10 cellular contexts compared by ENCODE assay signal in the genomic region with DNA sequence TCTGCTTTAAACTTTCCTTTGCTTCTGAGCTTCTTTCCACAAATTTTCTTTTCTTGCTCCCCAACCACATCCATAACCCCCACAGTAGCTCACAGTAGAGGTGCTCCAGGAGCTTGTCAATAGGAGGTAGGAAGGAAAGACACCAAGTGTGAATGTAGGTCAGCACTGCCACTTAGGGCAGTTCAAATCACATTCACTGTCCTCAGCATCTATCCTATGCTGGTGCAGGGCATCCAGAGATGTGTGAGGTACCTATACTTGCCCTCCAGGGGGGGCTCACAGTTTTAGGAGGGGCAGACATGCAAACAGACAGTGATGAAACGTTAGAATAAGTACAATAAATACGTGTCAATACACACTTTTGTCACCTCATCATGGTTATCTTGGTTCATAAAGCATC. TPM values are rescaled to one million over a fixed set of nuclear protein-coding genes. Genes with fewer than 3 reads are reported as not detected.
A peak's percentile ranks its signal among the peaks of the same experiment; 100 is the strongest.
DNase-seq lines count a peak whose midpoint lies in the region; ATAC-seq and TF ChIP-seq lines count a peak whose summit lies in the region.
"Had no signal": no experiment of that assay in that cellular context is flagged by ENCODE, and none has a peak within 500 bp of the region (broad histone marks: within the 10 kb centered on the region; RNA-seq: fewer than 3 reads in every experiment).

No MANE protein-coding gene starts in this region.

- H3K36me3 Mint-ChIP-seq in endothelial cell (ENCODE audit: low read depth, unreplicated experiment) (no peaks in the 10 kb centered on the region), CD14-positive monocyte (no peaks in the 10 kb centered on the region)

- H3K27me3 Mint-ChIP-seq in endothelial cell (ENCODE audit: unreplicated experiment) (peaks cover 13% of the 10 kb centered on the region), CD14-positive monocyte (ENCODE audit: low read depth in 3 of 3) (peaks cover 56 to 73% (median 65%) of the 10 kb centered on the region in 3 donors)

- DNase-seq in ELF-1 (ENCODE audit: low read depth, low spot score): peak; percentile 30
- DNase-seq in NCI-H69 (lab: John Stamatoyannopoulos, UW): peak; percentile 36
- DNase-seq in endothelial cell (ENCODE audit: low spot score): peak; percentile 43
- no peak for DNase-seq in NCI-H1092 (lab: John Stamatoyannopoulos, UW)
- no peak for DNase-seq in activated CD8-positive, alpha-beta memory T cell treated with anti-CD3 and anti-CD28 coated beads, Interleukin-2, amount 50 U/mL, for 48 hours
- no peak for DNase-seq in CD14-positive monocyte (ENCODE audit: low spot score)
- DNase-seq: NCI-H1048 had no signal

- H3K4me1 Mint-ChIP-seq in endothelial cell (ENCODE audit: unreplicated experiment) (peaks cover 7% of the 10 kb centered on the region), CD14-positive monocyte (peaks cover 13% of the 10 kb centered on the region)

- H3K27ac Mint-ChIP-seq in endothelial cell (ENCODE audit: unreplicated experiment): no peak overlapping the region
- H3K27ac Mint-ChIP-seq in CD14-positive monocyte: no peak overlapping the region

- H3K9me3 Mint-ChIP-seq in endothelial cell (ENCODE audit: unreplicated experiment): no peaks in the 10 kb centered on the region
- peaks cover 0 to 10% (median 0%) of the 10 kb centered on the region in 7 donors for H3K9me3 Mint-ChIP-seq in CD14-positive monocyte

- no peak overlapping the region for H3K27ac ChIP-seq in 22Rv1
- H3K27ac ChIP-seq: vagina had no signal

- H3K4me3 Mint-ChIP-seq in endothelial cell (ENCODE audit: unreplicated experiment) (no peak overlapping the region), CD14-positive monocyte (peak overlapping the region in 1 of 2 donors; percentile 61)

- ATAC-seq in GM21390 (IDR thresholded peaks at IDR 0.05; ENCODE audit: unreplicated experiment): no peak

- TF ChIP-seq CTCF in 22Rv1 (IDR thresholded peaks at IDR 0.05) (0 out of 2 replicates have a peak, but pooled peaks have one; percentile 6), endothelial cell (IDR thresholded peaks at IDR 0.05; ENCODE audit: unreplicated experiment) (peak; percentile 64), CD14-positive monocyte (IDR thresholded peaks at IDR 0.05) (no peak)

- intact Hi-C loops in CD14-positive monocyte (cut with micrococcal nuclease): no loop called here

RNA-seq across cellular contexts. Expression of a gene that starts 1.5 kb away (rescaled TPM):
- 1.2 TPM for total RNA-seq in endothelial cell (ENCODE audit: unreplicated experiment)
- polyA plus RNA-seq in CD14-positive monocyte: not detected

Comparison
In these comparisons a context has a peak if more than half of its experiments do, and no peak if none do; other contexts are left out.
1. DNase-seq: peak in ELF-1 (single experiment), NCI-H69 (single experiment) and endothelial cell (single experiment); none in NCI-H1092 (single experiment), activated CD8-positive, alpha-beta memory T cell treated with anti-CD3 and anti-CD28 coated beads, Interleukin-2, amount 50 U/mL, for 48 hours (single experiment) and CD14-positive monocyte (single experiment).